9 cellular contexts compared by ENCODE assay signal in the genomic region with DNA sequence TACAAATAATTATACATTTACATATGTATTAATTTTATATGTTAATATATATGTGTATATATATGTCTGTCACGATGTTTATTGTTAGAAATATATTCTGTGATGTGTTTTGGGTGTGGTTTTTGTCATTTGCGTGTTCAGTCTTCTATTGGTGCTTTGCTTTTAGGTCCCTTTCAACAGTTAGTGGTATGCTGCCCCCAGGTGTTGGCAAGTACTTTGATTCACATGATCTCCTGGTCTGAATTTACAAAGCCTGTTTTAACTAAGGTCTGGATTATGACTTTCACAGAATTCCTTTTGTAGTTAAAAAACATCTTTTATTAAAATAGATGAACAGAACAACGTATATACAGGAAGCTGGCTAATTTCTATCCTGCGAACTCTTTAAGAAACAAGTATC.
DNase-seq lines count a peak whose midpoint lies in the region; ATAC-seq lines count a peak whose summit lies in the region.
"Had no signal": no experiment of that assay in that cellular context is flagged by ENCODE, and none has a peak within 500 bp of the region (broad histone marks: within the 10 kb centered on the region; RNA-seq: fewer than 3 reads in every experiment).

No MANE protein-coding gene starts in this region.

- no peaks in the 10 kb centered on the region for H3K79me2 ChIP-seq in GM23248 (ENCODE audit: insufficient read depth)

- no peak overlapping the region for H3K4me2 ChIP-seq in GM23248 (ENCODE audit: unreplicated experiment)

- no peaks in the 10 kb centered on the region for H3K36me3 ChIP-seq in GM23248 (ENCODE audit: low read depth)
- H3K36me3 ChIP-seq in adipocyte (ENCODE audit: control insufficient read depth, insufficient read depth, low read length, severe bottlenecking): no peaks in the 10 kb centered on the region
- H3K36me3 ChIP-seq: colonic mucosa, ovary had no signal

- H3K27me3 ChIP-seq in GM23248 (replicated peaks; ENCODE audit: insufficient read depth) (no peaks in the 10 kb centered on the region), adipocyte (replicated peaks; ENCODE audit: control insufficient read depth, insufficient read depth, low read length) (no peaks in the 10 kb centered on the region)
- H3K27me3 ChIP-seq: colonic mucosa, ovary had no signal

- no peak for ATAC-seq in HG03159 (IDR thresholded peaks at IDR 0.05; ENCODE audit: unreplicated experiment)
- no peak for ATAC-seq in HG03378 (IDR thresholded peaks at IDR 0.05; ENCODE audit: unreplicated experiment)

- in situ Hi-C loops in GM23248 (cut with MboI): no loop called here

- no peaks in the 10 kb centered on the region for H3K9me2 ChIP-seq in GM23248 (ENCODE audit: insufficient read depth)

- no peaks in the 10 kb centered on the region for H4K20me1 ChIP-seq in GM23248 (ENCODE audit: insufficient read depth)

- DNase-seq in GM23248 (peak; percentile 14), NCI-H1105 treated with DMSO at 0.1 percent for 48 hours (lab: John Stamatoyannopoulos, UW) (peak; percentile 13), adipocyte (ENCODE audit: low read depth) (peak; percentile 36), kidney tubule cell (ENCODE audit: low spot score) (peak; percentile 8), epidermal melanocyte (ENCODE audit: insufficient read length, low spot score) (no peak)
- DNase-seq: colonic mucosa, ovary had no signal

- peaks cover 11% of the 10 kb centered on the region; the same call in 1 of the 2 replicates for H3F3A ChIP-seq in GM23248 (ENCODE audit: insufficient read depth)

- H3K4me1 ChIP-seq in GM23248 (ENCODE audit: insufficient read depth) (peaks cover 14% of the 10 kb centered on the region), adipocyte (ENCODE audit: control insufficient read depth, insufficient read depth, low read length) (no peaks in the 10 kb centered on the region)
- H3K4me1 ChIP-seq: colonic mucosa had no signal

- no peak overlapping the region for H2AFZ ChIP-seq in GM23248

- no peak overlapping the region for H3K27ac ChIP-seq in GM23248
- H3K27ac ChIP-seq: colonic mucosa, ovary had no signal

- WGBS in GM23248 (ENCODE audit: low coverage in 1 of 2, low lambda C conversion rate in 2 of 2, missing lambda C conversion rate in 2 of 2), 2 experiments: 73 to 78% methylated on average over 4 of the region's 4 CpGs

- no peaks in the 10 kb centered on the region for H3K9me3 ChIP-seq in GM23248 (ENCODE audit: low read depth)
- H3K9me3 ChIP-seq in adipocyte (ENCODE audit: control insufficient read depth, low read length): no peaks in the 10 kb centered on the region
- H3K9me3 ChIP-seq: colonic mucosa, ovary had no signal

- H3K9ac ChIP-seq in GM23248: no peak overlapping the region
- no peak overlapping the region for H3K9ac ChIP-seq in adipocyte (ENCODE audit: low read length)

- H3K4me3 ChIP-seq in GM23248 (no peak overlapping the region), adipocyte (ENCODE audit: low read length) (no peak overlapping the region)
- H3K4me3 ChIP-seq: colonic mucosa, ovary had no signal
